Comparison of ENCODE assay signal across 9 cellular contexts in the genomic region with DNA sequence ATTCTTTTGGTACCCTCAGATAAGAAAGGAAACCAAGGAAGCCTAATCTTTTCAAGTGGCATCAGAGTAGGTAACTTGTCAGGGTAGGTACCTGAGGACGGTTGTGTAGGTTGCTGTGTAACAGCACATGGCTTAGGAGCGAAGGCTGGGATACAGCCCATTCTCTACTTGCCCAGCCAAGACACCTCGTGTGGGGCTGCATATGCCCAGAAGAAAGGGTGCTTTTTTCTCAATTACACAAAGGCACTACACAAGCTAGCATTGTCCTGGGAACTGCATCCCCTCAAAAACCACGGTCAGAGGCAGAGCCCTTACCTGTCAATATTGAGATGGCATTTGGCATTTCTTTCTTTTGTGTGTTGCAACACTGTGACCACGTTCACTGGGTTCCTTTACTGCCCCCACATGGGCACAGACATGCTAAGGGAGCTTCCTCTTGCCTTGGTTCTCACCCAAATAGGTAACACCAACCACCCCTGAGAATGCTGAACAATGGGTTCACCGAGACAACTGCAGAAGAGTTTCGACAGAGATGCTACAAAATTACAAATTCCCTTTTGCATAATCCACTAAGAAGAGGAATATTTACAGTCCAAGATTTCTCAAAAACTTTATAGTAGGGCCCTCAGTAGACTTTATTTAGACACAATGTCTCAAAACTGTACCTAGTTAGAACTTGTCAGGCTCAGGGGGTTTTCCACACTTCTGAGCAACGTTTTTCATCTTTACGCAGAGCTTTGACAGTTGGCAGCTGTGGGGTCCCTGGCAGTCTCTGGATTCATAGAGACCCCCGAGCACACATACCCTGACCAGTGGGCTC. TPM values are rescaled to one million over a fixed set of nuclear protein-coding genes. Genes with fewer than 3 reads are reported as not detected.
A peak's percentile ranks its signal among the peaks of the same experiment; 100 is the strongest.
DNase-seq lines count a peak whose midpoint lies in the region; ATAC-seq and TF ChIP-seq lines count a peak whose summit lies in the region.
"Had no signal": no experiment of that assay in that cellular context is flagged by ENCODE, and none has a peak within 500 bp of the region (broad histone marks: within the 10 kb centered on the region; RNA-seq: fewer than 3 reads in every experiment).

No MANE protein-coding gene starts in this region.

- H3K9me3 ChIP-seq in esophagus squamous epithelium (no peaks in the 10 kb centered on the region), HAP-1 (no peaks in the 10 kb centered on the region)

- POLR2A ChIA-PET in activated CD8-positive, alpha-beta T cell treated with anti-CD3 and anti-CD28 coated beads for 36 hours (lab: Charles Lee): interaction anchor here (0.9 to 1.5 kb wide), 3 partner anchors 14 to 62 kb away, joined by 3 to 4 read pairs (median 3); no protein-coding TSS in a partner anchor

- H3K27ac Mint-ChIP-seq in activated CD8-positive, alpha-beta T cell treated with anti-CD3 and anti-CD28 coated beads for 36 hours: peak overlapping the region; percentile 86

- peaks cover 2% of the 10 kb centered on the region for H3K36me3 Mint-ChIP-seq in activated CD8-positive, alpha-beta T cell treated with anti-CD3 and anti-CD28 coated beads for 36 hours (ENCODE audit: low read depth)

- no peaks in the 10 kb centered on the region for H3K36me3 ChIP-seq in GM06990 (ENCODE audit: control insufficient read depth, insufficient read depth, low read length)
- H3K36me3 ChIP-seq in esophagus squamous epithelium: no peaks in the 10 kb centered on the region
- no peaks in the 10 kb centered on the region for H3K36me3 ChIP-seq in HAP-1 (replicated peaks)

- TF ChIP-seq POLR2A in esophagus squamous epithelium (IDR thresholded peaks at IDR 0.05): no peak

- peak overlapping the region; percentile 41 for H3K4me3 Mint-ChIP-seq in activated CD8-positive, alpha-beta T cell treated with anti-CD3 and anti-CD28 coated beads for 36 hours

- peak; percentile 81 for ATAC-seq in GM19025 (IDR thresholded peaks at IDR 0.05; ENCODE audit: low read depth, unreplicated experiment)
- peak; percentile 77 for ATAC-seq in HG03025 (IDR thresholded peaks at IDR 0.05; ENCODE audit: low FRiP score, unreplicated experiment)
- ATAC-seq in activated CD8-positive, alpha-beta T cell treated with anti-CD3 and anti-CD28 coated beads for 36 hours: peak; percentile 93

- WGBS in esophagus squamous epithelium, 2 donors: 48% methylated on average over 10 of the region's 10 CpGs

- no peaks in the 10 kb centered on the region for H3K27me3 ChIP-seq in GM06990 (replicated peaks; ENCODE audit: control insufficient read depth, insufficient read depth, low read length)
- no peaks in the 10 kb centered on the region for H3K27me3 ChIP-seq in esophagus squamous epithelium
- no peaks in the 10 kb centered on the region for H3K27me3 ChIP-seq in HAP-1 (ENCODE audit: low read depth)

- TF ChIP-seq CTCF in GM06990 (IDR thresholded peaks at IDR 0.05; ENCODE audit: insufficient read depth, low read length, poor library complexity, severe bottlenecking) (peak; percentile 55), esophagus squamous epithelium (IDR thresholded peaks at IDR 0.05) (peak in 1 of 6 experiments; percentile 5)
- no peak for TF ChIP-seq CTCF in activated CD8-positive, alpha-beta T cell treated with anti-CD3 and anti-CD28 coated beads for 36 hours (IDR thresholded peaks at IDR 0.05)

- intact Hi-C loops in activated CD8-positive, alpha-beta T cell treated with anti-CD3 and anti-CD28 coated beads for 36 hours (cut with micrococcal nuclease): no loop called here
- intact Hi-C loops in esophagus squamous epithelium (cut with DNase I): no loop called here

- no peaks in the 10 kb centered on the region for H3K4me1 ChIP-seq in esophagus squamous epithelium
- no peaks in the 10 kb centered on the region for H3K4me1 ChIP-seq in HAP-1

- no peak overlapping the region for H3K27ac ChIP-seq in esophagus squamous epithelium

- H3K4me3 ChIP-seq in GM06990 (replicated peaks; ENCODE audit: low read depth, low read length): peak overlapping the region; percentile 27
- H3K4me3 ChIP-seq in esophagus squamous epithelium: no peak overlapping the region
- H3K4me3 ChIP-seq in HAP-1: no peak overlapping the region

- DNase-seq in GM06990 (ENCODE audit: extremely low read depth, insufficient read length): peak; percentile 53
- peak; percentile 65 for DNase-seq in activated CD8-positive, alpha-beta T cell treated with anti-CD3 and anti-CD28 coated beads for 36 hours
- DNase-seq in NCI-H2171 (lab: John Stamatoyannopoulos, UW): no peak
- no peak for DNase-seq in esophagus squamous epithelium (lab: John Stamatoyannopoulos, UW)
- DNase-seq in GM19238 (ENCODE audit: insufficient read length, low spot score): no peak
- no peak for DNase-seq in HAP-1 (ENCODE audit: low spot score in 2 of 2)
- DNase-seq: NCI-H524 treated with DMSO at 0.1 percent for 48 hours had no signal

- H3K9me3 Mint-ChIP-seq in activated CD8-positive, alpha-beta T cell treated with anti-CD3 and anti-CD28 coated beads for 36 hours: peaks cover 2% of the 10 kb centered on the region

- no peaks in the 10 kb centered on the region for H3K27me3 Mint-ChIP-seq in activated CD8-positive, alpha-beta T cell treated with anti-CD3 and anti-CD28 coated beads for 36 hours

- H3K4me1 Mint-ChIP-seq in activated CD8-positive, alpha-beta T cell treated with anti-CD3 and anti-CD28 coated beads for 36 hours (ENCODE audit: low read depth): peaks cover 29% of the 10 kb centered on the region

- in situ Hi-C loops in HAP-1 (cut with MboI; ENCODE audit: low sequenced_read_pairs): no loop called here

- CTCF ChIA-PET in activated CD8-positive, alpha-beta T cell treated with anti-CD3 and anti-CD28 coated beads for 36 hours (lab: Charles Lee): interaction anchor here (0.7 to 4.4 kb wide), 17 partner anchors 8 to 127 kb away, joined by 3 to 47 read pairs (median 5); no protein-coding TSS in a partner anchor

RNA-seq across cellular contexts. Expression of a gene that starts 35.8 kb away (rescaled TPM):
- 1 to 10 TPM; 1.9 to 2.4 TPM for total RNA-seq in activated CD8-positive, alpha-beta T cell treated with anti-CD3 and anti-CD28 coated beads for 36 hours
- 1 to 10 TPM in 2 of 4 donors, under 1 TPM in 2; 0.15 to 6.5 (median 2.5) TPM for total RNA-seq in esophagus squamous epithelium

Comparison
In these comparisons a context has a peak if more than half of its experiments do, and no peak if none do; other contexts are left out.
1. DNase-seq: peak in GM06990 (single experiment) and activated CD8-positive, alpha-beta T cell treated with anti-CD3 and anti-CD28 coated beads for 36 hours (single experiment); none in NCI-H2171 (single experiment), esophagus squamous epithelium (single experiment), GM19238 (single experiment) and HAP-1 (0 of 2).
2. Peak in every context shown above with its lines, with median percentiles within 50 percentile points of each other: ATAC-seq.